11 cellular contexts compared by ENCODE assay signal in genomic region chr1:25610822-25611630, GRCh38. TPM values are rescaled to one million over a fixed set of nuclear protein-coding genes. Genes with fewer than 3 reads are reported as not detected.
DNase-seq lines count a peak whose midpoint lies in the region; ATAC-seq, FAIRE-seq and TF ChIP-seq lines count a peak whose summit lies in the region.
"Had no signal": no experiment of that assay in that cellular context is flagged by ENCODE, and none has a peak within 500 bp of the region (broad histone marks: within the 10 kb centered on the region; RNA-seq: fewer than 3 reads in every experiment).

No MANE protein-coding gene starts in this region.

- H3K4me1 Mint-ChIP-seq in type B pancreatic cell (ENCODE audit: unreplicated experiment): peaks cover 10% of the 10 kb centered on the region

- intact Hi-C loops in left ventricle myocardium inferior (cut with micrococcal nuclease) (loop anchor here (10.0 kb wide), 1 partner anchor 134 kb away; no protein-coding TSS in a partner anchor), Right ventricle myocardium superior (cut with DNase I) (loop anchor here (5.0 kb wide), 1 partner anchor 201 kb away; no protein-coding TSS in a partner anchor), sigmoid colon (cut with DNase I) (loop anchor here (1.0 kb wide), 1 partner anchor 185 kb away; no protein-coding TSS in a partner anchor)

- H3K14ac ChIP-seq in neuronal stem cell (ENCODE audit: low read length): no peak overlapping the region

- H3K79me1 ChIP-seq in neuronal stem cell (ENCODE audit: low read depth, low read length): no peaks in the 10 kb centered on the region

- H3K36me3 ChIP-seq in left ventricle myocardium inferior (no peaks in the 10 kb centered on the region), bronchial epithelial cell (ENCODE audit: control insufficient read depth, insufficient read depth, low read length) (no peaks in the 10 kb centered on the region), neuronal stem cell (replicated peaks in 1 of 2; ENCODE audit: control insufficient read depth in 2 of 2, insufficient read depth in 2 of 2, low read length in 2 of 2) (no peaks in the 10 kb centered on the region), sigmoid colon (no peaks in the 10 kb centered on the region)

- no peaks in the 10 kb centered on the region for H3K9me3 ChIP-seq in left ventricle myocardium inferior (replicated peaks)
- no peaks in the 10 kb centered on the region for H3K9me3 ChIP-seq in neuronal stem cell (replicated peaks in 1 of 2; ENCODE audit: control insufficient read depth in 2 of 2, insufficient read depth in 1 of 2, low read depth in 1 of 2, low read length in 2 of 2)
- H3K9me3 ChIP-seq in sigmoid colon: no peaks in the 10 kb centered on the region

- TF ChIP-seq CTCF in left ventricle myocardium inferior (IDR thresholded peaks at IDR 0.05; ENCODE audit: borderline replicate concordance): peak; percentile 28
- peak; percentile 29 for TF ChIP-seq CTCF in bronchial epithelial cell (IDR thresholded peaks at IDR 0.05; ENCODE audit: insufficient read depth, low read length, severe bottlenecking)
- no peak for TF ChIP-seq CTCF in type B pancreatic cell (conservative IDR thresholded peaks at IDR 0.05)
- TF ChIP-seq CTCF in sigmoid colon (IDR thresholded peaks at IDR 0.05): no peak

- no peak overlapping the region for H4K91ac ChIP-seq in neuronal stem cell (ENCODE audit: low read depth, low read length, poor library complexity)

- H3K18ac ChIP-seq in neuronal stem cell (ENCODE audit: low read length): no peak overlapping the region

- H2AK5ac ChIP-seq in neuronal stem cell (ENCODE audit: low read depth, low read length): no peak overlapping the region

- whole genome bisulfite sequencing in neuronal stem cell (ENCODE audit: extremely low coverage in 2 of 2, insufficient read length in 2 of 2, insufficient replicate concordance in 1 of 2), 2 donors: no CpG with 5 or more reads among the region's 8 CpGs
- 20 to 59% methylated on average over 8 of the region's 8 CpGs for WGBS in sigmoid colon, 2 donors

- H3K23ac ChIP-seq in neuronal stem cell (ENCODE audit: low read depth, low read length, poor library complexity): no peak overlapping the region

- no peak overlapping the region for H3K4me2 ChIP-seq in neuronal stem cell (ENCODE audit: insufficient read depth, low read length, poor library complexity, severe bottlenecking)

- H3K4me3 ChIP-seq in left ventricle myocardium inferior (no peak overlapping the region), bronchial epithelial cell (ENCODE audit: low read depth, low read length) (no peak overlapping the region), neuronal stem cell (ENCODE audit: low read length in 2 of 2) (no peak overlapping the region), sigmoid colon (no peak overlapping the region)

- H2BK12ac ChIP-seq in neuronal stem cell (ENCODE audit: low read length): no peak overlapping the region

- no peak for TF ChIP-seq POLR2A in sigmoid colon (IDR thresholded peaks at IDR 0.05)

- no peak overlapping the region for H4K8ac ChIP-seq in neuronal stem cell (ENCODE audit: low read depth, low read length)

- no peak overlapping the region for H2AFZ ChIP-seq in neuronal stem cell (ENCODE audit: low read length)

- H2BK5ac ChIP-seq in neuronal stem cell (ENCODE audit: low read length): no peak overlapping the region

- H3K9me3 Mint-ChIP-seq in type B pancreatic cell: no peaks in the 10 kb centered on the region

- H3K9ac ChIP-seq in neuronal stem cell (ENCODE audit: low read depth, low read length, poor library complexity): no peak overlapping the region

- H3K27ac ChIP-seq in left ventricle myocardium inferior (replicated peaks) (no peak overlapping the region), neuronal stem cell (replicated peaks; ENCODE audit: low read length) (no peak overlapping the region), sigmoid colon (peak overlapping the region in 1 of 4 donors; percentile 57)

- H3K27me3 ChIP-seq in left ventricle myocardium inferior (ENCODE audit: low read depth) (no peaks in the 10 kb centered on the region), bronchial epithelial cell (ENCODE audit: control insufficient read depth, insufficient read depth, low read length) (peaks cover 7% of the 10 kb centered on the region), neuronal stem cell (ENCODE audit: control insufficient read depth in 3 of 3, insufficient read depth in 3 of 3, low read depth in 1 of 3, low read length in 3 of 3) (peaks cover 0 to 27% (median 13%) of the 10 kb centered on the region in 3 experiments), sigmoid colon (no peaks in the 10 kb centered on the region)

- DNase-seq in left ventricle myocardium inferior (no peak), Right ventricle myocardium superior (no peak), NAMALWA (ENCODE audit: low spot score) (peak; percentile 36), bronchial epithelial cell (ENCODE audit: low read depth) (no peak), type B pancreatic cell (ENCODE audit: extremely low spot score, unreplicated experiment) (peak; percentile 42), neuronal stem cell (ENCODE audit: low spot score) (no peak), sigmoid colon (no peak)
- DNase-seq: activated CD4-positive, CD25-positive, alpha-beta regulatory T cell treated with anti-CD3 and anti-CD28 coated beads, Interleukin-2, amount 50 U/mL, for 72 hours; midbrain; NCI-H774 had no signal

- no peak overlapping the region for H3K27ac Mint-ChIP-seq in type B pancreatic cell

- H3K36me3 Mint-ChIP-seq in type B pancreatic cell: no peaks in the 10 kb centered on the region

- TF ChIP-seq EP300 in sigmoid colon (IDR thresholded peaks at IDR 0.05): no peak

- no peak overlapping the region for H3K4ac ChIP-seq in neuronal stem cell (ENCODE audit: low read length)

- peaks cover 68% of the 10 kb centered on the region for H3K27me3 Mint-ChIP-seq in type B pancreatic cell

- no peak overlapping the region for H2BK120ac ChIP-seq in neuronal stem cell (ENCODE audit: low read depth, low read length)

- H3K4me3 Mint-ChIP-seq in type B pancreatic cell: no peak overlapping the region

- no peak overlapping the region for H2BK15ac ChIP-seq in neuronal stem cell (ENCODE audit: low read length)

- no peak for ATAC-seq in Right ventricle myocardium superior (ENCODE audit: poor library complexity)
- no peak for ATAC-seq in activated CD4-positive, CD25-positive, alpha-beta regulatory T cell treated with anti-CD3 and anti-CD28 coated beads, Interleukin-2, amount 50 U/mL, for 24 hours

- peaks cover 23% of the 10 kb centered on the region for H3K4me1 ChIP-seq in left ventricle myocardium inferior
- peaks cover 4 to 12% of the 10 kb centered on the region in 2 donors for H3K4me1 ChIP-seq in neuronal stem cell (ENCODE audit: control insufficient read depth in 2 of 2, insufficient read depth in 1 of 2, low read depth in 1 of 2, low read length in 2 of 2)
- H3K4me1 ChIP-seq in sigmoid colon: peaks cover 0 to 40% (median 29%) of the 10 kb centered on the region in 4 donors

- FAIRE-seq in bronchial epithelial cell (lab: Jason Lieb, UNC): no peak

RNA-seq across cellular contexts. Expression of gene MAN1C1, which starts 5.6 kb away (rescaled TPM):
- total RNA-seq in left ventricle myocardium inferior (18.0 TPM), Right ventricle myocardium superior (17.5 TPM), bronchial epithelial cell (under 0.01 and 0.26 TPM in 2 replicates), type B pancreatic cell (ENCODE audit: low replicate concordance) (6.4 and 9.1 TPM in 2 replicates), sigmoid colon (10 to 100 TPM; 12.8 to 32.1 (median 22.9) TPM)
- polyA plus RNA-seq in neuronal stem cell (2013, experiment 1 of 2): 7.3 TPM
- polyA plus RNA-seq in neuronal stem cell (2013, experiment 2 of 2): 7.1 TPM
- polyA plus RNA-seq in sigmoid colon: 1 to 10 TPM in 2 of 3 donors, under 1 TPM in 1; 0.69 to 7.4 (median 3.6) TPM

Comparison
In these comparisons a context has a peak if more than half of its experiments do, and no peak if none do; other contexts are left out.
1. DNase-seq: peak in NAMALWA (single experiment) and type B pancreatic cell (single experiment); none in left ventricle myocardium inferior (single experiment), Right ventricle myocardium superior (single experiment), bronchial epithelial cell (single experiment), neuronal stem cell (single experiment) and sigmoid colon (single experiment).
2. CTCF ChIP-seq: peak in left ventricle myocardium inferior (single experiment) and bronchial epithelial cell (single experiment); none in type B pancreatic cell (single experiment) and sigmoid colon (0 of 4).